Comparison of ENCODE assay signal across 1 cellular context in genomic region chr2:238600506-238601432, GRCh38.
TF ChIP-seq lines count a peak whose summit lies in the region.

No MANE protein-coding gene starts in this region.

TF ChIP-seq in IMR-90, 13 proteins besides CTCF, POLR2A, EP300 and RAD21:
- TF ChIP-seq FOS (IDR thresholded peaks at IDR 0.05; ENCODE audit: low read depth, low read length) (no peak), SMC3 (IDR thresholded peaks at IDR 0.05; ENCODE audit: low read depth, low read length) (no peak), CHD1 (IDR thresholded peaks at IDR 0.05; ENCODE audit: low read depth, low read length) (no peak), RCOR1 (IDR thresholded peaks at IDR 0.05; ENCODE audit: insufficient replicate concordance, low read length) (no peak), NFE2L2 (IDR thresholded peaks at IDR 0.05; ENCODE audit: low read depth, low read length) (no peak), MAZ (IDR thresholded peaks at IDR 0.05; ENCODE audit: borderline replicate concordance, low read depth, low read length) (no peak), USF2 (IDR thresholded peaks at IDR 0.05; ENCODE audit: low read depth, low read length) (no peak), MAFK (IDR thresholded peaks at IDR 0.05; ENCODE audit: low read depth, low read length) (no peak), BHLHE40 (IDR thresholded peaks at IDR 0.05; ENCODE audit: low read depth, low read length) (no peak), ELK1 (IDR thresholded peaks at IDR 0.05; ENCODE audit: borderline replicate concordance, low read depth, low read length) (no peak), RFX5 (IDR thresholded peaks at IDR 0.05; ENCODE audit: low read depth, low read length) (no peak), CEBPB (IDR thresholded peaks at IDR 0.05; ENCODE audit: low read depth, low read length) (no peak), MXI1 (IDR thresholded peaks at IDR 0.05; ENCODE audit: borderline replicate concordance, low read depth, low read length) (no peak)
